ENCODE assay signal across 20 cellular contexts in the genomic region with DNA sequence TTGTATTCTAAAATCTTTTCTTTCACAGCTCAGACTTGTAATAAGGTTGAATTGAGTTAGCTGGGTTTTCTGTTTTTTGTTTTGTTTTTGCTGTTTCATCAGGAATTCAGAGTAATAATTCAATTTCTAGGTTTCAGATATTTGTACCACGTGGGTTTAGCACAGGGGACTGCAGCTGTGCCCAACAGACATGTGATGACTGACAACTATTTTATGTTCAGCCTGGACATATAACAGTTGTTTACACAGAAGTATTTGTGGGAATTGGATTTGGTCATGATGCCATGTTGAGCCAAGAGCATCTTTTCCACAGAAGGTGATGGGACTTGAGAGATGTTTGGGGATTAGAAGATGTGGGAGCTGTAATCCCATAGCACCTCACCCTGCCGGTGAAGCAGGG.
"Had no signal": no experiment of that assay in that cellular context is flagged by ENCODE, and none has a peak within 500 bp of the region (broad histone marks: within the 10 kb centered on the region; RNA-seq: fewer than 3 reads in every experiment).

No MANE protein-coding gene starts in this region.

- H3K27me3 Mint-ChIP-seq: activated naive CD8-positive, alpha-beta T cell; natural killer cell treated with Interleukin-12 subunit alpha and Interleukin-12 subunit beta and Interleukin-15 and Interleukin-18, amount 100 ng/mL, for 72 hours; stimulated activated naive B cell treated with anti-CD40 and anti-IgM and Interleukin-4, amounts not matched to agents 10 μg/mL and 1 μg/mL and 100 μg/mL, for 72 hours had no signal

- H3K27me3 ChIP-seq: adrenal gland, ascending aorta, dorsolateral prefrontal cortex, esophagus muscularis mucosa, neutrophil, ovary, right atrium auricular region, transverse colon, uterus had no signal

- H3K36me3 Mint-ChIP-seq: activated naive CD8-positive, alpha-beta T cell; natural killer cell treated with Interleukin-12 subunit alpha and Interleukin-12 subunit beta and Interleukin-15 and Interleukin-18, amount 100 ng/mL, for 72 hours; stimulated activated naive B cell treated with anti-CD40 and anti-IgM and Interleukin-4, amounts not matched to agents 10 μg/mL and 1 μg/mL and 100 μg/mL, for 72 hours had no signal

- H3K27ac ChIP-seq: adrenal gland, ascending aorta, esophagus muscularis mucosa, lower lobe of right lung, neutrophil, ovary, prostate gland, right atrium auricular region, transverse colon, uterus had no signal

- H3K9me3 ChIP-seq: adrenal gland, ascending aorta, esophagus muscularis mucosa, lower lobe of right lung, neutrophil, ovary, prostate gland, right atrium auricular region, SK-N-SH, transverse colon, uterus had no signal

- DNase-seq: activated CD4-positive, alpha-beta T cell treated with anti-CD3 and anti-CD28 coated beads, Interleukin-2, amount 50 U/mL, for 1 hour; activated gamma-delta T cell; activated T-cell treated with anti-CD3 and anti-CD28 coated beads, Interleukin-2, amount 50 U/mL, for 48 hours; left colon; lower lobe of right lung; ovary; SK-N-SH; small intestine; stimulated activated naive B cell treated with anti-CD40 and anti-IgM and Interleukin-4, amounts not matched to agents 10 μg/mL and 1 μg/mL and 100 μg/mL, for 72 hours; transverse colon; uterus had no signal

- H3K27ac Mint-ChIP-seq: stimulated activated naive B cell treated with anti-CD40 and anti-IgM and Interleukin-4, amounts not matched to agents 10 μg/mL and 1 μg/mL and 100 μg/mL, for 72 hours had no signal

- H3K9me3 Mint-ChIP-seq: natural killer cell treated with Interleukin-12 subunit alpha and Interleukin-12 subunit beta and Interleukin-15 and Interleukin-18, amount 100 ng/mL, for 72 hours; stimulated activated naive B cell treated with anti-CD40 and anti-IgM and Interleukin-4, amounts not matched to agents 10 μg/mL and 1 μg/mL and 100 μg/mL, for 72 hours had no signal

- H3K4me3 Mint-ChIP-seq: activated naive CD8-positive, alpha-beta T cell; natural killer cell treated with Interleukin-12 subunit alpha and Interleukin-12 subunit beta and Interleukin-15 and Interleukin-18, amount 100 ng/mL, for 72 hours; stimulated activated naive B cell treated with anti-CD40 and anti-IgM and Interleukin-4, amounts not matched to agents 10 μg/mL and 1 μg/mL and 100 μg/mL, for 72 hours had no signal

- H3K4me2 ChIP-seq: SK-N-SH had no signal

- H3K4me3 ChIP-seq: adrenal gland, ascending aorta, dorsolateral prefrontal cortex, esophagus muscularis mucosa, lower lobe of right lung, ovary, prostate gland, right atrium auricular region, transverse colon, uterus had no signal

- H3K9ac ChIP-seq: SK-N-SH had no signal

- ATAC-seq: stimulated activated naive B cell treated with anti-CD40 and anti-IgM and Interleukin-4, amounts not matched to agents 10 μg/mL and 1 μg/mL and 100 μg/mL, for 72 hours had no signal

- H3K4me1 ChIP-seq: adrenal gland, ascending aorta, lower lobe of right lung, prostate gland, right atrium auricular region, transverse colon, uterus had no signal

- H3K36me3 ChIP-seq: adrenal gland, ascending aorta, lower lobe of right lung, ovary, prostate gland, right atrium auricular region, transverse colon, uterus had no signal
